ENCODE assay signal across 12 cellular contexts in genomic region chr7:133827707-133828580, GRCh38.
A peak's percentile ranks its signal among the peaks of the same experiment; 100 is the strongest.
DNase-seq lines count a peak whose midpoint lies in the region; ATAC-seq and TF ChIP-seq lines count a peak whose summit lies in the region.
"Had no signal": no experiment of that assay in that cellular context is flagged by ENCODE, and none has a peak within 500 bp of the region (broad histone marks: within the 10 kb centered on the region; RNA-seq: fewer than 3 reads in every experiment).

No MANE protein-coding gene starts in this region.

- DNase-seq in kidney tubule cell (ENCODE audit: low spot score), result peak; percentile 42
- no peak for DNase-seq in GOT3 (lab: John Stamatoyannopoulos, UW)
- DNase-seq in globus pallidus (ENCODE audit: low spot score), result no peak
- DNase-seq in HFFc6, result no peak
- DNase-seq: activated CD4-positive, CD25-positive, alpha-beta regulatory T cell; CD8-positive, alpha-beta T cell; midbrain; NCI-H1436; stimulated activated CD4-positive, alpha-beta T cell treated with anti-CD3 and anti-CD28 coated beads, Interleukin-4, amount 100 ng/mL, for 4 hours had no signal

- peaks cover 4% of the 10 kb centered on the region for H3K4me1 Mint-ChIP-seq in HFFc6 (ENCODE audit: low read depth)

- peaks cover 16% of the 10 kb centered on the region; the same call in 1 of the 2 replicates for H3K36me3 Mint-ChIP-seq in HFFc6 (ENCODE audit: low read depth)

- H3K4me3 Mint-ChIP-seq in HFFc6, result no peak overlapping the region
- H3K4me3 Mint-ChIP-seq: CD8-positive, alpha-beta T cell had no signal

- H3K27ac Mint-ChIP-seq in HFFc6, result no peak overlapping the region
- H3K27ac Mint-ChIP-seq: CD8-positive, alpha-beta T cell had no signal

- TF ChIP-seq CTCF in HFFc6 (IDR thresholded peaks at IDR 0.05), result no peak

- H3K27me3 Mint-ChIP-seq in HFFc6 (ENCODE audit: insufficient read depth), result no peaks in the 10 kb centered on the region

- H3K9me3 Mint-ChIP-seq in HFFc6, result no peaks in the 10 kb centered on the region

- peak; percentile 93 for ATAC-seq in GM18511 (IDR thresholded peaks at IDR 0.05; ENCODE audit: unreplicated experiment)
- peak; percentile 73 for ATAC-seq in GM21423 (IDR thresholded peaks at IDR 0.05; ENCODE audit: unreplicated experiment)
- peak; percentile 73 for ATAC-seq in HG03460 (IDR thresholded peaks at IDR 0.05; ENCODE audit: unreplicated experiment)
- ATAC-seq: CD8-positive, alpha-beta T cell had no signal
